24 cellular contexts compared by ENCODE assay signal in genomic region chr4:6824071-6824470, GRCh38.
"Had no signal": no experiment of that assay in that cellular context is flagged by ENCODE, and none has a peak within 500 bp of the region (broad histone marks: within the 10 kb centered on the region; RNA-seq: fewer than 3 reads in every experiment).

No MANE protein-coding gene starts in this region.

- FAIRE-seq: bronchial epithelial cell, frontal cortex, kidney, small intestine had no signal

- H3K4me3 Mint-ChIP-seq: activated B cell treated with CpG ODN at 0.5 μM for 24 hours; activated CD4-positive, alpha-beta memory T cell treated with anti-CD3 and anti-CD28 coated beads for 36 hours; activated naive CD8-positive, alpha-beta T cell treated with anti-CD3 and anti-CD28 coated beads, Interleukin-2, amount 10 ng/mL, durations not matched to agents 7 days and 5 days; neural crest cell; stimulated activated naive CD8-positive, alpha-beta T cell treated with anti-CD3 and anti-CD28 coated beads, Interleukin-15, amount 100 ng/mL, for 72 hours; T-cell had no signal

- H3K27ac ChIP-seq: prostate gland, testis, upper lobe of left lung had no signal

- H3K9me3 ChIP-seq: prostate gland, testis had no signal

- ATAC-seq: effector memory CD8-positive, alpha-beta T cell; left lobe of liver; right cardiac atrium; stimulated activated naive CD8-positive, alpha-beta T cell treated with anti-CD3 and anti-CD28 coated beads, Interleukin-15, amount 100 ng/mL, for 72 hours; T-cell had no signal

- H3K4me3 ChIP-seq: prostate gland, testis, upper lobe of left lung had no signal

- H3K36me3 ChIP-seq: prostate gland had no signal

- DNase-seq: activated B cell treated with CpG ODN at 0.5 μM for 24 hours; activated CD4-positive, alpha-beta memory T cell treated with anti-CD3 and anti-CD28 coated beads for 36 hours; activated CD4-positive, alpha-beta T cell treated with anti-CD3 and anti-CD28 coated beads for 4 hours; activated naive CD4-positive, alpha-beta T cell; activated naive CD8-positive, alpha-beta T cell treated with anti-CD3 and anti-CD28 coated beads, Interleukin-2, amount 10 ng/mL, durations not matched to agents 7 days and 5 days; activated T-cell treated with anti-CD3 and anti-CD28 coated beads for 4 hours; anterior cingulate cortex; effector memory CD8-positive, alpha-beta T cell; head of caudate nucleus; kidney; midbrain; right cardiac atrium; small intestine; stimulated activated CD4-positive, alpha-beta T cell treated with anti-CD3 and anti-CD28 coated beads, Interleukin-15, amount 100 ng/mL, for 24 hours; stimulated activated CD4-positive, alpha-beta T cell treated with anti-CD3 and anti-CD28 coated beads, Interleukin-2, amount 100 ng/mL, for 48 hours; stimulated activated naive CD8-positive, alpha-beta T cell treated with anti-CD3 and anti-CD28 coated beads, Interleukin-15, amount 100 ng/mL, for 72 hours; T-cell; testis; upper lobe of left lung had no signal

- H3K4me1 Mint-ChIP-seq: neural crest cell had no signal

- H3K27me3 Mint-ChIP-seq: activated B cell treated with CpG ODN at 0.5 μM for 24 hours; activated CD4-positive, alpha-beta memory T cell treated with anti-CD3 and anti-CD28 coated beads for 36 hours; activated naive CD8-positive, alpha-beta T cell treated with anti-CD3 and anti-CD28 coated beads, Interleukin-2, amount 10 ng/mL, durations not matched to agents 7 days and 5 days; effector memory CD8-positive, alpha-beta T cell; stimulated activated naive CD8-positive, alpha-beta T cell treated with anti-CD3 and anti-CD28 coated beads, Interleukin-15, amount 100 ng/mL, for 72 hours; T-cell had no signal

- H3K27ac Mint-ChIP-seq: activated B cell treated with CpG ODN at 0.5 μM for 24 hours; activated CD4-positive, alpha-beta memory T cell treated with anti-CD3 and anti-CD28 coated beads for 36 hours; activated naive CD8-positive, alpha-beta T cell treated with anti-CD3 and anti-CD28 coated beads, Interleukin-2, amount 10 ng/mL, durations not matched to agents 7 days and 5 days; stimulated activated naive CD8-positive, alpha-beta T cell treated with anti-CD3 and anti-CD28 coated beads, Interleukin-15, amount 100 ng/mL, for 72 hours had no signal

- H3K27me3 ChIP-seq: testis, upper lobe of left lung had no signal

- H3K4me1 ChIP-seq: prostate gland, testis had no signal
